Comparison of ENCODE assay signal across 1 cellular context in the genomic region with DNA sequence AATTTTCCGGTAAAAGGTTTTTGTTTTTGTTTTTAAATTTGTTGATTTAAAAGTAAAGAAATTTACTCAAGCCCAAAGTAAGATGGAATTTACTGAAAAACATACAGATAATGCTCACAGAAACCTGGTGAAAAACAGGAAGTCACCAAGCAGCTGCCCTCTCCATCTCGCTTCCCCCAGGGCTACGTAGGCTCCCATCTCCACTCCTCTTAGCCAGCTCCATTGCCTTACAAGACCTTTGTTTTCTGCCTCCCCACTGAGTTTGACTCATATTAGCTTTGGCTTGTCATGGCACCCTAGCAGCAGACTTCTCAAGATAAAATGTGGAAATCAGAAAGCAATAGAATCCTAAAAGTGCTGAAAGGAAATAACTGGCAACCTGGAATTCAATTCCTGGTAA.
A peak's percentile ranks its signal among the peaks of the same experiment; 100 is the strongest.
TF ChIP-seq lines count a peak whose summit lies in the region.

No MANE protein-coding gene starts in this region.

TF ChIP-seq in H1, 55 proteins besides CTCF, POLR2A, EP300 and RAD21:
- TF ChIP-seq YY1 (IDR thresholded peaks at IDR 0.05; ENCODE audit: low read depth, low read length) (0 out of 2 replicates have a peak, but pooled peaks have one; percentile 54), JUND (IDR thresholded peaks at IDR 0.05; ENCODE audit: low read length) (0 out of 2 replicates have a peak, but pooled peaks have one; percentile 26), EZH2 (IDR thresholded peaks at IDR 0.05; ENCODE audit: low read depth, low read length, severe bottlenecking) (no peak), TCF12 (IDR thresholded peaks at IDR 0.05; ENCODE audit: low read depth, low read length) (no peak)
